In genomic region chr6:151241853-151242252, GRCh38 we compare ENCODE assay signal across 10 cellular contexts. TPM values are rescaled to one million over a fixed set of nuclear protein-coding genes. Genes with fewer than 3 reads are reported as not detected.
A peak's percentile ranks its signal among the peaks of the same experiment; 100 is the strongest.
DNase-seq lines count a peak whose midpoint lies in the region; ATAC-seq and TF ChIP-seq lines count a peak whose summit lies in the region.
"Had no signal": no experiment of that assay in that cellular context is flagged by ENCODE, and none has a peak within 500 bp of the region (broad histone marks: within the 10 kb centered on the region; RNA-seq: fewer than 3 reads in every experiment).

No MANE protein-coding gene starts in this region.

- H3K4me1 ChIP-seq in left ventricle myocardium inferior (peaks cover 33% of the 10 kb centered on the region), ectodermal cell (ENCODE audit: control insufficient read depth, insufficient read depth, low read length) (peaks cover 14% of the 10 kb centered on the region), vagina (peaks cover 4% of the 10 kb centered on the region)

- H3K27me3 ChIP-seq in left ventricle myocardium inferior (ENCODE audit: low read depth) = peaks cover 35% of the 10 kb centered on the region
- peaks cover 18% of the 10 kb centered on the region for H3K27me3 ChIP-seq in ectodermal cell (ENCODE audit: control insufficient read depth, insufficient read depth, low read length, poor library complexity, severe bottlenecking)
- no peaks in the 10 kb centered on the region for H3K27me3 ChIP-seq in vagina

- no peak for TF ChIP-seq POLR2A in vagina (IDR thresholded peaks at IDR 0.05)

- no peaks in the 10 kb centered on the region for H3K36me3 Mint-ChIP-seq in naive B cell
- H3K36me3 Mint-ChIP-seq: CD14-positive monocyte had no signal

- no peak overlapping the region for H3K27ac Mint-ChIP-seq in naive B cell

- intact Hi-C loops in left ventricle myocardium inferior (cut with micrococcal nuclease) = no loop called here
- intact Hi-C loops in left cardiac atrium (cut with DNase I) = loop anchor here in 1 of 2 donors (10.0 kb wide), 1 partner anchor 227 kb away; no protein-coding TSS in a partner anchor
- intact Hi-C loops in vagina (cut with DNase I) = loop anchor here (5.0 kb wide), 2 partner anchors 85 to 175 kb away; no protein-coding TSS in a partner anchor

- TF ChIP-seq CTCF in left ventricle myocardium inferior (IDR thresholded peaks at IDR 0.05; ENCODE audit: borderline replicate concordance) (no peak), vagina (IDR thresholded peaks at IDR 0.05) (no peak), omental fat pad (IDR thresholded peaks at IDR 0.05) (no peak)

- H3K4me1 Mint-ChIP-seq in naive B cell = peaks cover 8 to 17% (median 16%) of the 10 kb centered on the region in 3 donors

- ATAC-seq in left cardiac atrium (no peak), naive B cell (ENCODE audit: low read depth in 2 of 2) (no peak), omental fat pad (ENCODE audit: low FRiP score) (no peak)

- H3K9me3 ChIP-seq in left ventricle myocardium inferior (replicated peaks) (no peaks in the 10 kb centered on the region), ectodermal cell (ENCODE audit: control insufficient read depth, low read length) (no peaks in the 10 kb centered on the region), vagina (no peaks in the 10 kb centered on the region)

- H3K9me3 Mint-ChIP-seq in naive B cell = no peaks in the 10 kb centered on the region

- WGBS in ectodermal cell, 2 experiments = 82 to 89% methylated on average over 4 to 5 of the region's 5 CpGs

- DNase-seq in left ventricle myocardium inferior (no peak), left cardiac atrium (no peak), naive B cell (no peak), vagina (ENCODE audit: extremely low spot score in 2 of 2) (no peak), GOT3 (lab: John Stamatoyannopoulos, UW) (no peak), GM03348 (ENCODE audit: low spot score) (no peak), omental fat pad (ENCODE audit: low spot score) (no peak)

- H3K4me3 Mint-ChIP-seq in naive B cell = peak overlapping the region in 6 of 8 donors; percentile 28 to 88 (median 78)

- H3K27ac ChIP-seq in left ventricle myocardium inferior (replicated peaks) (peak overlapping the region; percentile 87), ectodermal cell (ENCODE audit: insufficient read depth, low read depth, low read length, poor library complexity, severe bottlenecking) (no peak overlapping the region), vagina (no peak overlapping the region)
- H3K27ac ChIP-seq: epithelial cell of prostate had no signal

- H3K4me3 ChIP-seq in left ventricle myocardium inferior = peak overlapping the region; percentile 75
- H3K4me3 ChIP-seq in ectodermal cell (ENCODE audit: insufficient read depth, low read depth, low read length) = peak overlapping the region; percentile 77
- H3K4me3 ChIP-seq in vagina = peak overlapping the region; percentile 77 to 90

- H3K36me3 ChIP-seq in left ventricle myocardium inferior = no peaks in the 10 kb centered on the region
- no peaks in the 10 kb centered on the region for H3K36me3 ChIP-seq in ectodermal cell (ENCODE audit: control insufficient read depth, insufficient read depth, low read length)
- H3K36me3 ChIP-seq in vagina = no peaks in the 10 kb centered on the region

- peaks cover 38 to 40% (median 40%) of the 10 kb centered on the region in 3 donors for H3K27me3 Mint-ChIP-seq in naive B cell

RNA-seq across cellular contexts. Expression of gene AKAP12, which starts 2.1 kb away (rescaled TPM):
- 13.1 TPM for total RNA-seq in left ventricle myocardium inferior
- total RNA-seq in left cardiac atrium = 10 to 100 TPM; 44.9 to 60.1 TPM
- 55.3 TPM for polyA plus RNA-seq in ectodermal cell (2013, experiment 1 of 4)
- polyA plus RNA-seq in ectodermal cell (2013, experiment 2 of 4) = 62.2 TPM
- polyA plus RNA-seq in ectodermal cell (2013, experiment 3 of 4) = 45.5 TPM
- 48.8 TPM for polyA plus RNA-seq in ectodermal cell (2013, experiment 4 of 4)
- polyA plus RNA-seq in naive B cell (ENCODE audit: low read depth in 6 of 6) = under 1 TPM in 3 of 6 donors, not detected in 3; 0.04 to 0.19 (median 0.08) TPM
- total RNA-seq in vagina = 88.1 TPM
- 100 to 1,000 TPM; 151 to 488 (median 216) TPM for total RNA-seq in omental fat pad
- polyA plus RNA-seq: CD14-positive monocyte had no signal
